In the genomic region with DNA sequence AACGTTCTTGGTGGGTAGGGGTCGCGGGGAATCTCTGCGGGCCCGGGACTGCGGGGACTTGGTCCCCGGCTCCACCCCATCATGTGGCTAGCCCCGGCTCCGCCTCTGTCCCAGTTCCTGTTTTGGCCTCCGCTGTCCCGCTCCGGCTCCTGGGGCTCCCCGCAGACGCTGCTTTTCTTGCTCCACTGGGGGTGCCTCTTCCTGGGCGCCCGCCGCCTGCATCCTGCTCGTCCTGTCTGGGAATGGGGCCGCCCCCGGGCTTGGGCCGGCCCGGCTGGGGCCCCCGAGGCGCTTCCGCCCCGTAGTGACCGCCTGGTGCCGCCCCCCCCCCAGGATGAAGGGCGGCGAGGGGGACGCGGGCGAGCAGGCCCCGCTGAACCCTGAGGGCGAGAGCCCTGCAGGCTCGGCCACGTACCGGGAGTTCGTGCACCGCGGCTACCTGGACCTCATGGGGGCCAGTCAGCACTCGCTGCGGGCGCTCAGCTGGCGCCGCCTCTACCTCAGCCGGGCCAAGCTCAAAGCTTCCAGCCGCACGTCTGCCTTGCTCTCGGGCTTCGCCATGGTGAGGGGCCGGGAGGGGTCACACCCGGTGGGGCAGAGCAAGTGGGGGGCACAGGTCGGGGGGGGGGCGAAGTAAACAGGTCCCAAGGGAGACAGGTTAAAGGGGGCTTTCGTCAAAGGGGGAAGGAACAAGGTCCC, we compare ENCODE assay signal across 8 cellular contexts.
DNase-seq lines count a peak whose midpoint lies in the region; ATAC-seq and TF ChIP-seq lines count a peak whose summit lies in the region.

A gene (plus strand): TSS at position 113 of the 699 bp plus-strand sequence. CDS start 222 bp downstream, at position 335.

- in situ Hi-C loops in brain microvascular endothelial cell (cut with HindIII; ENCODE audit: low pct_ligation_motif_present, low sequenced_read_pairs): loop anchor here (25.0 kb wide), 1 partner anchor 513 kb away; a partner anchor contains a TSS

- ATAC-seq in GM19395 (IDR thresholded peaks at IDR 0.05; ENCODE audit: unreplicated experiment): peak; percentile 58
- ATAC-seq in HG03521 (IDR thresholded peaks at IDR 0.05; ENCODE audit: unreplicated experiment): peak; percentile 59
- peak; percentile 76 for ATAC-seq in SK-N-SH treated with all-trans-retinoic acid at 6 μM for 48 hours
- ATAC-seq in HG03378 (IDR thresholded peaks at IDR 0.05; ENCODE audit: unreplicated experiment): no peak

- H3K4me3 ChIP-seq in brain microvascular endothelial cell (ENCODE audit: low read depth, low read length) (peak within 1 kb of the TSS; percentile 75), iPS-11a (ENCODE audit: low read depth, low read length) (peak within 1 kb of the TSS; percentile 58)

- H3K27ac ChIP-seq in brain microvascular endothelial cell: peak within 1 kb of the TSS; percentile 58

- TF ChIP-seq CTCF in brain microvascular endothelial cell (IDR thresholded peaks at IDR 0.05; ENCODE audit: low read depth, low read length, missing control alignments): no peak

- peaks cover 8% of the 10 kb centered on the region for H3K36me3 ChIP-seq in brain microvascular endothelial cell (replicated peaks)

- no peaks in the 10 kb centered on the region for H3K27me3 ChIP-seq in brain microvascular endothelial cell (replicated peaks)

- peak; percentile 76 for DNase-seq in DMS 273 (lab: John Stamatoyannopoulos, UW; ENCODE audit: unreplicated experiment)
- peak; percentile 29 for DNase-seq in brain microvascular endothelial cell
- DNase-seq in retina: peak; percentile 75

TF ChIP-seq in SK-N-SH treated with all-trans-retinoic acid at 6 μM for 48 hours, 23 proteins besides CTCF, POLR2A, EP300 and RAD21:
- no peak for TF ChIP-seq ZNF565 (CRISPR knock-in tag; conservative IDR thresholded peaks at IDR 0.05; ENCODE audit: low read depth)
- TF ChIP-seq GLIS3 (CRISPR knock-in tag; IDR thresholded peaks at IDR 0.05): peak; percentile 27; the same call in 1 of the 2 replicates
- no peak for TF ChIP-seq BACH2 (CRISPR knock-in tag; IDR thresholded peaks at IDR 0.05; ENCODE audit: borderline replicate concordance)
- peak; percentile 39; the same call in 1 of the 2 replicates for TF ChIP-seq ZC3H10 (CRISPR knock-in tag; IDR thresholded peaks at IDR 0.05)
TF ChIP-seq in SK-N-SH treated with all-trans-retinoic acid at 6 μM for 48 hours: peak in this region for 2.
